Comparison of ENCODE assay signal across 32 cellular contexts in genomic region chr1:167208624-167208976, GRCh38. TPM values are rescaled to one million over a fixed set of nuclear protein-coding genes. Genes with fewer than 3 reads are reported as not detected.
DNase-seq lines count a peak whose midpoint lies in the region; ATAC-seq, FAIRE-seq and TF ChIP-seq lines count a peak whose summit lies in the region.
"Had no signal": no experiment of that assay in that cellular context is flagged by ENCODE, and none has a peak within 500 bp of the region (broad histone marks: within the 10 kb centered on the region; RNA-seq: fewer than 3 reads in every experiment).

No MANE protein-coding gene starts in this region.

- H3K4me2 ChIP-seq in MM.1S (ENCODE audit: low read depth, low read length) (no peak overlapping the region), K562 (ENCODE audit: insufficient read depth, low read length) (no peak overlapping the region)

- CTCF ChIA-PET in K562 (lab: Yijun Ruan, JAX; ENCODE audit: low intra/inter-chr PET ratio): interaction anchor here (0.6 kb wide), 1 partner anchor 155 kb away, joined by 3 read pairs; no protein-coding TSS in a partner anchor
- CTCF ChIA-PET in naive thymus-derived CD4-positive, alpha-beta T cell (lab: Charles Lee): no interaction called here

- peak overlapping the region; percentile 54 for H3K27ac Mint-ChIP-seq in stimulated activated naive CD8-positive, alpha-beta T cell treated with anti-CD3 and anti-CD28 coated beads, Interleukin-15, Interleukin-2, amounts not matched to agents 100 ng/mL and 50 ng/mL, for 24 hours
- H3K27ac Mint-ChIP-seq in naive thymus-derived CD4-positive, alpha-beta T cell: no peak overlapping the region
- H3K27ac Mint-ChIP-seq: brain, CD14-positive monocyte, mesothelial cell of epicardium had no signal

- TF ChIP-seq POLR2A in K562 (conservative IDR thresholded peaks at IDR 0.05): no peak

- H3K27ac ChIP-seq in MM.1S (ENCODE audit: low read length) (peak overlapping the region; percentile 16; the same call in 1 of the 2 replicates), K562 (ENCODE audit: extremely low read depth, low read depth, low read length) (no peak overlapping the region)
- no peak overlapping the region for H3K27ac ChIP-seq in naive thymus-derived CD4-positive, alpha-beta T cell (ENCODE audit: low read depth, low read length)
- H3K27ac ChIP-seq: heart left ventricle, prostate gland, sigmoid colon, suprapubic skin, upper lobe of left lung had no signal

- no peaks in the 10 kb centered on the region for H3K9me3 ChIP-seq in MM.1S (replicated peaks; ENCODE audit: insufficient read depth, low read length)
- H3K9me3 ChIP-seq in K562 (replicated peaks; ENCODE audit: control insufficient read depth, insufficient read depth, low read depth, low read length): 0 out of 2 replicates have a peak, but pooled peaks cover 2% of the 10 kb centered on the region
- H3K9me3 ChIP-seq in naive thymus-derived CD4-positive, alpha-beta T cell (ENCODE audit: control insufficient read depth in 2 of 3, low read length in 3 of 3): peaks cover 0 to 12% (median 9%) of the 10 kb centered on the region in 3 experiments
- H3K9me3 ChIP-seq: prostate gland, suprapubic skin had no signal

- POLR2A ChIA-PET in K562 (lab: Yijun Ruan, JAX): interaction anchor here (1.0 kb wide), 1 partner anchor 11 kb away, joined by 3 read pairs; no protein-coding TSS in a partner anchor
- POLR2A ChIA-PET in naive thymus-derived CD4-positive, alpha-beta T cell (lab: Charles Lee): no interaction called here

- WGBS in K562 (ENCODE audit: insufficient coverage, low coverage, missing lambda C conversion rate): 0% methylated on average over 1 of the region's 1 CpG

- TF ChIP-seq RAD21 in K562 (CRISPR knock-in tag; conservative IDR thresholded peaks at IDR 0.05 in 1 of 2, IDR thresholded peaks at IDR 0.05 in 1 of 2): no peak

- H2AFZ ChIP-seq in MM.1S (ENCODE audit: low read length): no peak overlapping the region
- no peak overlapping the region for H2AFZ ChIP-seq in K562 (ENCODE audit: low read depth, low read length)

- no peak overlapping the region for H3K4me3 Mint-ChIP-seq in stimulated activated naive CD8-positive, alpha-beta T cell treated with anti-CD3 and anti-CD28 coated beads, Interleukin-15, Interleukin-2, amounts not matched to agents 100 ng/mL and 50 ng/mL, for 24 hours
- H3K4me3 Mint-ChIP-seq in naive thymus-derived CD4-positive, alpha-beta T cell: no peak overlapping the region
- H3K4me3 Mint-ChIP-seq: brain, CD14-positive monocyte, mesothelial cell of epicardium had no signal

- H3K9me1 ChIP-seq in K562 (ENCODE audit: control insufficient read depth, insufficient read depth, low read length): no peaks in the 10 kb centered on the region

- intact Hi-C loops in K562 (cut with micrococcal nuclease) (no loop called here), sciatic nerve (cut with DNase I) (no loop called here)
- intact Hi-C loops in naive thymus-derived CD4-positive, alpha-beta T cell (cut with micrococcal nuclease): no loop called here

- peaks cover 10% of the 10 kb centered on the region; the same call in 1 of the 2 replicates for H3K4me1 ChIP-seq in MM.1S (ENCODE audit: low read length)
- peaks cover 0 to 2% of the 10 kb centered on the region in 2 experiments; a peak in 1 of 5 replicates for H3K4me1 ChIP-seq in K562 (replicated peaks in 1 of 2; ENCODE audit: control insufficient read depth in 2 of 2, insufficient read depth in 2 of 2, low read length in 2 of 2)
- no peaks in the 10 kb centered on the region for H3K4me1 ChIP-seq in naive thymus-derived CD4-positive, alpha-beta T cell (ENCODE audit: control insufficient read depth in 2 of 2, insufficient read depth in 2 of 2, low read length in 2 of 2)
- H3K4me1 ChIP-seq: Caco-2, sigmoid colon, suprapubic skin, upper lobe of left lung had no signal

- no peak for TF ChIP-seq EP300 in K562 (IDR thresholded peaks at IDR 0.05; ENCODE audit: low read length)

- H3K4me3 ChIP-seq in MM.1S (ENCODE audit: low read length): no peak overlapping the region
- H3K4me3 ChIP-seq in K562: no peak overlapping the region
- H3K4me3 ChIP-seq in naive thymus-derived CD4-positive, alpha-beta T cell (ENCODE audit: low read length): no peak overlapping the region
- H3K4me3 ChIP-seq: heart left ventricle, prostate gland, sigmoid colon, suprapubic skin, upper lobe of left lung had no signal

- peaks cover under 1% of the 10 kb centered on the region for H3K27me3 Mint-ChIP-seq in stimulated activated naive CD8-positive, alpha-beta T cell treated with anti-CD3 and anti-CD28 coated beads, Interleukin-15, Interleukin-2, amounts not matched to agents 100 ng/mL and 50 ng/mL, for 24 hours
- peaks cover 0 to 11% (median 6%) of the 10 kb centered on the region in 5 donors for H3K27me3 Mint-ChIP-seq in naive thymus-derived CD4-positive, alpha-beta T cell
- H3K27me3 Mint-ChIP-seq: brain had no signal

- H3K79me2 ChIP-seq in MM.1S (ENCODE audit: low read length) (no peaks in the 10 kb centered on the region), K562 (ENCODE audit: control insufficient read depth, insufficient read depth, low read length) (no peaks in the 10 kb centered on the region)

- BruUV-seq in K562 (replicated peaks; lab: Mats Ljungman, UMichigan): no TSS peak

- no peak for FAIRE-seq in K562 (lab: Jason Lieb, UNC)
- FAIRE-seq: endometrium, kidney had no signal

- peaks cover 5% of the 10 kb centered on the region for H3K36me3 Mint-ChIP-seq in stimulated activated naive CD8-positive, alpha-beta T cell treated with anti-CD3 and anti-CD28 coated beads, Interleukin-15, Interleukin-2, amounts not matched to agents 100 ng/mL and 50 ng/mL, for 24 hours (ENCODE audit: low read depth)
- H3K36me3 Mint-ChIP-seq in naive thymus-derived CD4-positive, alpha-beta T cell: peaks cover 0 to 29% (median 6%) of the 10 kb centered on the region in 5 donors
- H3K36me3 Mint-ChIP-seq: brain had no signal

- no peak for DNase-seq in stimulated activated naive CD8-positive, alpha-beta T cell treated with anti-CD3 and anti-CD28 coated beads, Interleukin-15, Interleukin-2, amounts not matched to agents 100 U/mL and 50 U/mL, for 24 hours
- DNase-seq in MM.1S: no peak
- DNase-seq in K562 (ENCODE audit: extremely low read depth in 1 of 4, low spot score in 3 of 4): no peak
- DNase-seq in stimulated activated CD4-positive, alpha-beta T cell treated with anti-CD3 and anti-CD28 coated beads, Interleukin-4, amount 100 ng/mL, for 4 hours: no peak
- no peak for DNase-seq in sciatic nerve (ENCODE audit: low spot score)
- DNase-seq in naive thymus-derived CD4-positive, alpha-beta T cell: no peak
- DNase-seq: activated gamma-delta T cell; Caco-2; DMS53; foreskin melanocyte; heart left ventricle; kidney; NCI-H1105 treated with DMSO at 0.1 percent for 48 hours; NCI-H1930; NCI-H2171 treated with DMSO at 0.1 percent for 48 hours; NCI-H524 treated with DMSO at 0.1 percent for 48 hours; NK-92 treated with Interleukin-12 subunit alpha and Interleukin-12 subunit beta, amount 100 ng/mL, for 24 hours; nucleus accumbens; sigmoid colon; stimulated activated CD4-positive, alpha-beta T cell treated with anti-CD3 and anti-CD28 coated beads, Interleukin-12 subunit alpha, Interleukin-12 subunit beta, amount 100 ng/mL, for 4 hours; stimulated activated CD4-positive, alpha-beta T cell treated with anti-CD3 and anti-CD28 coated beads, Interleukin-4, amount 100 ng/mL, for 1 hour; T-helper 2 cell; upper lobe of left lung had no signal

- no peaks in the 10 kb centered on the region for H4K20me1 ChIP-seq in MM.1S (ENCODE audit: insufficient read depth, low read length)
- no peaks in the 10 kb centered on the region for H4K20me1 ChIP-seq in K562 (replicated peaks; ENCODE audit: control insufficient read depth, insufficient read depth, low read length)

- H3K9me3 Mint-ChIP-seq in stimulated activated naive CD8-positive, alpha-beta T cell treated with anti-CD3 and anti-CD28 coated beads, Interleukin-15, Interleukin-2, amounts not matched to agents 100 ng/mL and 50 ng/mL, for 24 hours: peaks cover 22% of the 10 kb centered on the region
- peaks cover 3 to 33% (median 12%) of the 10 kb centered on the region in 11 donors for H3K9me3 Mint-ChIP-seq in naive thymus-derived CD4-positive, alpha-beta T cell

- no peaks in the 10 kb centered on the region for H3K27me3 ChIP-seq in MM.1S (replicated peaks; ENCODE audit: insufficient read depth, low read length)
- no peaks in the 10 kb centered on the region for H3K27me3 ChIP-seq in K562 (ENCODE audit: control insufficient read depth in 2 of 2, insufficient read depth in 2 of 2, low read length in 2 of 2)
- H3K27me3 ChIP-seq in naive thymus-derived CD4-positive, alpha-beta T cell (ENCODE audit: control insufficient read depth in 2 of 2, insufficient read depth in 2 of 2, low read length in 2 of 2): no peaks in the 10 kb centered on the region
- H3K27me3 ChIP-seq: heart left ventricle, sigmoid colon, suprapubic skin, upper lobe of left lung had no signal

- peaks cover 10% of the 10 kb centered on the region; the same call in 1 of the 2 replicates for H3F3A ChIP-seq in MM.1S (ENCODE audit: insufficient read depth, low read length)

- no peaks in the 10 kb centered on the region for H3K36me3 ChIP-seq in MM.1S (replicated peaks; ENCODE audit: insufficient read depth, low read length)
- no peaks in the 10 kb centered on the region for H3K36me3 ChIP-seq in K562 (ENCODE audit: control insufficient read depth, insufficient read depth, low read length)
- H3K36me3 ChIP-seq in naive thymus-derived CD4-positive, alpha-beta T cell (ENCODE audit: control insufficient read depth in 2 of 3, insufficient read depth in 3 of 3, low read length in 3 of 3): no peaks in the 10 kb centered on the region
- H3K36me3 ChIP-seq: heart left ventricle, prostate gland, sigmoid colon, suprapubic skin, upper lobe of left lung had no signal

- ATAC-seq in stimulated activated naive CD8-positive, alpha-beta T cell treated with anti-CD3 and anti-CD28 coated beads, Interleukin-15, Interleukin-2, amounts not matched to agents 100 U/mL and 50 U/mL, for 24 hours: no peak
- ATAC-seq in K562: no peak
- no peak for ATAC-seq in sciatic nerve
- ATAC-seq in naive thymus-derived CD4-positive, alpha-beta T cell: no peak
- ATAC-seq: Right ventricle myocardium inferior, SK-N-SH treated with all-trans-retinoic acid at 6 μM for 48 hours had no signal

- TF ChIP-seq CTCF in MM.1S (IDR thresholded peaks at IDR 0.05; ENCODE audit: low read length) (no peak), K562 (IDR thresholded peaks at IDR 0.05 in 2 of 3, conservative IDR thresholded peaks at IDR 0.05 in 1 of 3; ENCODE audit: insufficient read depth in 2 of 3, low read depth in 1 of 3, low read length in 3 of 3) (no peak)

- in situ Hi-C loops in K562 (cut with MboI): no loop called here

- H3K9ac ChIP-seq in MM.1S (ENCODE audit: low read length) (no peak overlapping the region), K562 (ENCODE audit: insufficient read depth in 1 of 2, low read depth in 2 of 2, low read length in 2 of 2) (no peak overlapping the region)

- H3K4me1 Mint-ChIP-seq in stimulated activated naive CD8-positive, alpha-beta T cell treated with anti-CD3 and anti-CD28 coated beads, Interleukin-15, Interleukin-2, amounts not matched to agents 100 ng/mL and 50 ng/mL, for 24 hours (ENCODE audit: low read depth): peaks cover 6% of the 10 kb centered on the region
- H3K4me1 Mint-ChIP-seq in naive thymus-derived CD4-positive, alpha-beta T cell: peaks cover 0 to 12% (median 0%) of the 10 kb centered on the region in 7 donors
- H3K4me1 Mint-ChIP-seq: CD14-positive monocyte, mesothelial cell of epicardium had no signal

- no peaks in the 10 kb centered on the region for H3K9me2 ChIP-seq in MM.1S (replicated peaks; ENCODE audit: insufficient read depth, low read length)

RNA-seq across cellular contexts. Expression of gene POU2F1, which starts 12.1 kb away (rescaled TPM):
- 34.9 and 64.7 TPM in 2 replicates for total RNA-seq in K562 (2011; cell fraction: chromatin; rRNA removed; ENCODE audit: low replicate concordance)
- 9.8 and 13.7 TPM in 2 replicates for total RNA-seq in K562 (2011; cell fraction: nucleolus; rRNA removed)
- total RNA-seq in K562 (2011; cell fraction: nucleoplasm; rRNA removed): 33.9 and 47.9 TPM in 2 replicates
- total RNA-seq in K562 (2014; rRNA removed): 6.0 and 8.5 TPM in 2 replicates
- 18.2 and 20.1 TPM in 2 replicates for total RNA-seq in K562 (2014; rRNA removed; fragmentation: Illumina TruSeq; extraction: Trizol)
- 14.4 and 14.9 TPM in 2 replicates for total RNA-seq in K562 (2015; rRNA removed; fragmentation: Illumina TruSeq; extraction: Trizol)
- total RNA-seq in K562 (2021): 19.9 and 22.3 TPM in 2 replicates
- 13.6 and 14.2 TPM in 2 replicates for polyA plus RNA-seq in K562 (2011; rRNA removed)
- polyA plus RNA-seq in K562 (2011; cell fraction: cytosol; rRNA removed): 13.0 and 21.3 TPM in 2 replicates
- 15.4 and 22.1 TPM in 2 replicates for polyA plus RNA-seq in K562 (2011; cell fraction: nucleus; rRNA removed)
- 3.2 and 5.0 TPM in 2 replicates for polyA plus RNA-seq in K562 (2012)
- 7.9 and 8.2 TPM in 2 replicates for polyA plus RNA-seq in K562 (2014; fragmentation: Illumina TruSeq; extraction: Trizol)
- 1 to 10 TPM; 2.6 to 6.0 TPM for polyA plus RNA-seq in K562 (2014; fragmentation: Nextera tagmentation; extraction: Ambion mirVana)
- 5.9 and 8.8 TPM in 2 replicates for polyA plus RNA-seq in K562 (2014; rRNA removed)
- 33.3 and 39.0 TPM in 2 replicates for polyA minus RNA-seq in K562 (2011; rRNA and poly(A)+ RNA removed)
- 8.8 and 9.9 TPM in 2 replicates for polyA minus RNA-seq in K562 (2011; cell fraction: cytosol; rRNA and poly(A)+ RNA removed)
- polyA minus RNA-seq in K562 (2011; cell fraction: nucleus; rRNA and poly(A)+ RNA removed): 16.7 and 24.5 TPM in 2 replicates
- total RNA-seq in sciatic nerve: 33.1 TPM
- 10 to 100 TPM; 20.6 to 36.6 (median 23.3) TPM for total RNA-seq in naive thymus-derived CD4-positive, alpha-beta T cell
- 10 to 100 TPM in 1 of 2 donors, 1 to 10 TPM in 1; 9.1 to 13.4 TPM for polyA plus RNA-seq in naive thymus-derived CD4-positive, alpha-beta T cell
